Comparison of ENCODE assay signal across 1 cellular context in the genomic region with DNA sequence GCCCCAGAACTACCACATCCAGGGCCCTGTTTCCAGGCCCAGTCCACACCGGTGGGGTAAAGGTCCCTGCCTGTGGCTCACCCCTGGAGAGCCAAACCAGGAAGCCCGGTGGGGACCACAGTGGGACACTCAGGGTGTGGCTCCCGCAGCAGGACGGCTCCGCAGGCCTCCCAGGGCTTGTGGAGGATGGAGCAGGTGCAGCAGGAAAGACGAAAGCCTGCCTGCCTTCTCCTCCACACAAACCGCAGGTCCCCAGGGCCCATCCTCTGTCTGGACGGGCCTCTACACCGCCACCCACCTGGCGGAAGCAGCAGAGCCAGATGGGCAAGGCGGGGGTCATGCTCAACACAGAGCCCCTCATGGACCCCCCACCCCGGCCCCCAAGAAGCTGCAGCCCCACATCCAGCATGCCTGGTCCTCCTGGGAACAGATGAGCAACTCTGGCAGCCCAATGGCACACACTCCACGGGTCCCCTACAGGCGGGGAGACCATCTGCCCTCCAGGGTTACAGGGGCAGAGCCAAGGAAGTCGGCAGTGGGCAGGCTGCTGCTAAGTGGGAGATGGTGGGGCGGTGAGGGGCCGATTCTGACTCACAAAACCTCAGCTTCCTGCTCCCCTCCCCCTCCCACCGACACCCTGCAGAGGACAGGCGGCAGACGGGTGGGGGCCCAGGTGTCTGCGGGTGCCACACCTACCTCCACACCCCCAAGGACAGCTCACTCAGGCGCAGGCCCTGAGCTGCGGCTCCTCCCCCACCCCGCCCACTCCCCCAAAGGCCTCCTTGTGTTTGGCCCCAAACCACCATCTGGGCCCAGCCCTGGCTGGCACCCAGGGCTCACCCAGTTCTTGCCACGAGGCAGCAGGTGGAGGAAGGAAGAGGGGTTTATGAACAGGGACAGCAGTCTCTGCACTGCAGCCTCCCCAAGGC.
TF ChIP-seq lines count a peak whose summit lies in the region.

No MANE protein-coding gene starts in this region.

TF ChIP-seq in IMR-90, 13 proteins besides CTCF, POLR2A, EP300 and RAD21:
- no peak for TF ChIP-seq MAZ (IDR thresholded peaks at IDR 0.05; ENCODE audit: borderline replicate concordance, low read depth, low read length)
- TF ChIP-seq NFE2L2 (IDR thresholded peaks at IDR 0.05; ENCODE audit: low read depth, low read length): no peak
- no peak for TF ChIP-seq MXI1 (IDR thresholded peaks at IDR 0.05; ENCODE audit: borderline replicate concordance, low read depth, low read length)
- TF ChIP-seq RCOR1 (IDR thresholded peaks at IDR 0.05; ENCODE audit: insufficient replicate concordance, low read length): no peak
